28 cellular contexts compared by ENCODE assay signal in the genomic region with DNA sequence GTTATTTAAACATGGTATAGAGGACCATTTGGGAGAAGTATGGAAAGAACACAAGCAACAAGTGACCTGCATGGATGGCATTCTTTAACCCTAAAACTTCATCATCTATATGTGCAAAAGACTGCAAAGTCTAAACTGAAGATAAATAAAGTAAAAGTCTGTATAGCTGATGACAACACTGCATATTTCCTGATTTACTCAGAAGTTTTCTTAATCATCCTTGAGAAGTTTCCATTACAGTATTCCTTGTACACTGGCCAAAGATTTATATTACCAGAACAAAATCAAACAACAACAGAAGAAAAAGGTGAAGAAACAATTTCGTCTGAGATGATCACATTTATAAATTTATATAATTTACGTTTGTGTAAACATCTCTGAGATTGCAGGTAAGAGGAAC.
DNase-seq lines count a peak whose midpoint lies in the region; ATAC-seq, FAIRE-seq and TF ChIP-seq lines count a peak whose summit lies in the region.
"Had no signal": no experiment of that assay in that cellular context is flagged by ENCODE, and none has a peak within 500 bp of the region (broad histone marks: within the 10 kb centered on the region; RNA-seq: fewer than 3 reads in every experiment).

No MANE protein-coding gene starts in this region.

- H3K4me1 Mint-ChIP-seq in astrocyte (ENCODE audit: low read depth, unreplicated experiment) = no peaks in the 10 kb centered on the region
- H3K4me1 Mint-ChIP-seq: activated B cell treated with CpG ODN at 0.5 μM for 24 hours, immature natural killer cell had no signal

- peak overlapping the region; percentile 30 for H3K27ac ChIP-seq in astrocyte (ENCODE audit: low read depth, low read length)
- H3K27ac ChIP-seq: ascending aorta, epithelial cell of prostate, HL-60, pancreas, PC-9, SJSA1, stomach had no signal

- H4K20me1 ChIP-seq in astrocyte (ENCODE audit: insufficient read depth, low read length) = no peaks in the 10 kb centered on the region

- no peaks in the 10 kb centered on the region for H3K9me3 ChIP-seq in astrocyte (ENCODE audit: insufficient read depth, low read depth, low read length)
- H3K9me3 ChIP-seq: BE2C, pancreas, SJSA1 had no signal

- peak; percentile 81 for DNase-seq in HCEC 1CT
- peak; percentile 72 for DNase-seq in astrocyte (ENCODE audit: low read depth)
- DNase-seq in fibroblast of peridontal ligament (ENCODE audit: extremely low read depth) = peak; percentile 85
- DNase-seq in skeletal muscle cell (ENCODE audit: low read depth) = peak; percentile 32
- no peak for DNase-seq in urothelium cell line (ENCODE audit: low spot score)
- no peak for DNase-seq in GDM1 (lab: John Stamatoyannopoulos, UW)
- no peak for DNase-seq in cerebellum (ENCODE audit: low spot score)
- DNase-seq in stimulated activated naive CD8-positive, alpha-beta T cell treated with anti-CD3 and anti-CD28 coated beads, Interleukin-15, Interleukin-2, amounts not matched to agents 100 U/mL and 50 U/mL, for 24 hours = no peak
- DNase-seq: activated B cell treated with CpG ODN at 0.5 μM for 24 hours; activated CD8-positive, alpha-beta T cell treated with anti-CD3 and anti-CD28 coated beads for 36 hours; activated naive CD4-positive, alpha-beta T cell treated with Interleukin-2 at 50 U/mL for 16 hours; activated T-cell treated with anti-CD3 and anti-CD28 coated beads, Interleukin-2, amount 50 U/mL, for 24 hours; BE2C; GOT3; head of caudate nucleus; immature natural killer cell; MM.1S; NCI-H1694; NCI-H748 treated with DMSO at 0.1 percent for 48 hours; pancreas; PC-9; stomach had no signal

- no peak for FAIRE-seq in astrocyte (lab: Jason Lieb, UNC)
- FAIRE-seq in urothelium cell line (lab: Jason Lieb, UNC) = no peak
- FAIRE-seq: pancreas had no signal

- no peaks in the 10 kb centered on the region for H3K27me3 Mint-ChIP-seq in astrocyte (ENCODE audit: low read depth, unreplicated experiment)
- H3K27me3 Mint-ChIP-seq: activated B cell treated with CpG ODN at 0.5 μM for 24 hours; activated CD8-positive, alpha-beta T cell treated with anti-CD3 and anti-CD28 coated beads for 36 hours; activated T-cell treated with anti-CD3 and anti-CD28 coated beads, Interleukin-2, amount 50 U/mL, for 24 hours; dendritic cell treated with granulocyte-macrophage colony-stimulating factor and Interleukin-4, amounts not matched to agents 40 ng/mL and 50 ng/mL, for 4 days; type B pancreatic cell had no signal

- peak overlapping the region; percentile 6 for H3K4me2 ChIP-seq in astrocyte (ENCODE audit: low read length)
- H3K4me2 ChIP-seq: PC-9 had no signal

- no peak overlapping the region for H3K9ac ChIP-seq in astrocyte (ENCODE audit: low read length)

- H3K4me3 Mint-ChIP-seq in astrocyte (ENCODE audit: unreplicated experiment) = no peak overlapping the region
- H3K4me3 Mint-ChIP-seq: activated B cell treated with CpG ODN at 0.5 μM for 24 hours; activated CD8-positive, alpha-beta T cell treated with anti-CD3 and anti-CD28 coated beads for 36 hours; activated T-cell treated with anti-CD3 and anti-CD28 coated beads, Interleukin-2, amount 50 U/mL, for 24 hours; dendritic cell treated with granulocyte-macrophage colony-stimulating factor and Interleukin-4, amounts not matched to agents 40 ng/mL and 50 ng/mL, for 4 days; immature natural killer cell; type B pancreatic cell had no signal

- H3K4me1 ChIP-seq in astrocyte (ENCODE audit: insufficient read depth, low read length) = no peaks in the 10 kb centered on the region
- H3K4me1 ChIP-seq: ascending aorta, BE2C, pancreas, SJSA1, stomach had no signal

- no peak for ATAC-seq in stimulated activated naive CD8-positive, alpha-beta T cell treated with anti-CD3 and anti-CD28 coated beads, Interleukin-15, Interleukin-2, amounts not matched to agents 100 U/mL and 50 U/mL, for 24 hours
- ATAC-seq: activated CD8-positive, alpha-beta T cell treated with anti-CD3 and anti-CD28 coated beads for 36 hours; pancreas had no signal

- H2AFZ ChIP-seq in astrocyte (ENCODE audit: low read depth, low read length) = no peak overlapping the region
- H2AFZ ChIP-seq: PC-9 had no signal

- peaks cover 16% of the 10 kb centered on the region for H3K9me3 Mint-ChIP-seq in astrocyte (ENCODE audit: unreplicated experiment)
- H3K9me3 Mint-ChIP-seq: activated B cell treated with CpG ODN at 0.5 μM for 24 hours had no signal

- no peak for TF ChIP-seq CTCF in astrocyte (IDR thresholded peaks at IDR 0.05; ENCODE audit: insufficient read depth, low read depth, low read length)

- H3K4me3 ChIP-seq in astrocyte (ENCODE audit: insufficient read depth, low read depth, low read length) = no peak overlapping the region
- H3K4me3 ChIP-seq in skeletal muscle cell (ENCODE audit: low read depth, low read length) = no peak overlapping the region
- H3K4me3 ChIP-seq: ascending aorta, pancreas, PC-9, SJSA1, stomach had no signal

- H3K27ac Mint-ChIP-seq in astrocyte (ENCODE audit: unreplicated experiment) = no peak overlapping the region
- H3K27ac Mint-ChIP-seq: activated B cell treated with CpG ODN at 0.5 μM for 24 hours; activated CD8-positive, alpha-beta T cell treated with anti-CD3 and anti-CD28 coated beads for 36 hours; activated T-cell treated with anti-CD3 and anti-CD28 coated beads, Interleukin-2, amount 50 U/mL, for 24 hours; dendritic cell treated with granulocyte-macrophage colony-stimulating factor and Interleukin-4, amounts not matched to agents 40 ng/mL and 50 ng/mL, for 4 days; immature natural killer cell; type B pancreatic cell had no signal

- H3K36me3 Mint-ChIP-seq in astrocyte (ENCODE audit: low read depth, unreplicated experiment) = no peaks in the 10 kb centered on the region
- H3K36me3 Mint-ChIP-seq: immature natural killer cell, type B pancreatic cell had no signal

- no peaks in the 10 kb centered on the region for H3K79me2 ChIP-seq in astrocyte (ENCODE audit: insufficient read depth, low read length)

- H3K36me3 ChIP-seq in astrocyte (ENCODE audit: insufficient read depth, low read length) = no peaks in the 10 kb centered on the region
- H3K36me3 ChIP-seq: ascending aorta, BE2C, pancreas, SJSA1, stomach had no signal

- no peaks in the 10 kb centered on the region for H3K27me3 ChIP-seq in astrocyte (ENCODE audit: insufficient read depth, low read length)
- H3K27me3 ChIP-seq: ascending aorta, BE2C, pancreas, SJSA1, stomach had no signal

Comparison
In these comparisons a context has a peak if more than half of its experiments do, and no peak if none do; other contexts are left out.
1. DNase-seq: peak in HCEC 1CT (single experiment), astrocyte (single experiment), fibroblast of peridontal ligament (single experiment) and skeletal muscle cell (single experiment); none in urothelium cell line (single experiment), GDM1 (single experiment), cerebellum (single experiment) and stimulated activated naive CD8-positive, alpha-beta T cell treated with anti-CD3 and anti-CD28 coated beads, Interleukin-15, Interleukin-2, amounts not matched to agents 100 U/mL and 50 U/mL, for 24 hours (single experiment).